Comparison of ENCODE assay signal across 1 cellular context in the genomic region with DNA sequence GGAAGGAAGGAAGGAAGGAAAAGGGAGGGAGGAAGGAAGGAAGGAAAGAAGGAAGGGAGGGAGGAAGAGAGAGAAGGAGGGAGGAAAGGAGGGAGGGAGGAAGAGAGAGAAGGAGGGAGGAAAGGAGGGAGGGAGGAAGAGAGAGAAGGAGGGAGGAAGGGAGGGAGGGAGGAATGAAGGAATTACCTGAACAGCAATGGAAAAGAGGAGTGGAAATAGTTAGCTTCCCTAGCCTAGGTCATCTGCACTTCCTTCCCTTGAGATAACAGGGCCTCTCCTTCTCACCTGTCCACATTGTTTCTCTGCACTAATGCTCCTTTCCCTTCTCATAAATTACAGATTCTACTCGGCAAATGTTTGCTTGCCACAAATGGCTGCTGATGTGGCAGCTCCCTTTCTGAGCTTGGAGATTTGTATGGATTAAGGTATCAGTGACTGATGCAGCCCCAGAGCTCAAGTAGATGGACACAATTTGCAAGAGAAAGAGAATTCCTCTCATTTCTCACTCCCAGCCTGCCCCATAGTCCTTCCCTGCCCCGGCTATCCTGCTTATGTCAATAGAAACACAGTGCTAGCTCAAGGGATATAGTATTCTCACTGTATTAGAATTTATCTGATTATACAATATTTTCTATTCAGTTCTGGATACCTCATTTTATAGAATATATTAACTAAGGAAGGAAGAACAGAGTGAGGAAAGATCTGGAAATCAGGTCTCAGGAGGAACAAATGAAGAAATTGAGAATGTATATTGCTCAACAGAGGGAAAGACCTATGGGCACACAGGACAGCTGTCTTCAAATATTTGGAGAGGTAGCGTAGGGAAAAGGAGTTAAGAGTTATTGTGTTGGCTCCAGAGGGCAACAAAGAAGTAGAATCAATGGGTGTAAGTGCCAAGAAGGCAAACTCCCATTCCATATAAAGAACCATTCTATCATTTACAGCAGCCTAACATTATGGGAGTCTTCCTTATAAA.
TF ChIP-seq lines count a peak whose summit lies in the region.

No MANE protein-coding gene starts in this region.

TF ChIP-seq in A549, 52 proteins besides CTCF, POLR2A, EP300 and RAD21:
- TF ChIP-seq CEBPB (IDR thresholded peaks at IDR 0.05) (peak; percentile 29 to 52; a peak in 2 of 4 replicates), NPAS2 (CRISPR knock-in tag; IDR thresholded peaks at IDR 0.05; ENCODE audit: borderline replicate concordance) (no peak), HOXB13 (CRISPR knock-in tag; IDR thresholded peaks at IDR 0.05; ENCODE audit: low read depth) (no peak)
